8 cellular contexts compared by ENCODE assay signal in the genomic region with DNA sequence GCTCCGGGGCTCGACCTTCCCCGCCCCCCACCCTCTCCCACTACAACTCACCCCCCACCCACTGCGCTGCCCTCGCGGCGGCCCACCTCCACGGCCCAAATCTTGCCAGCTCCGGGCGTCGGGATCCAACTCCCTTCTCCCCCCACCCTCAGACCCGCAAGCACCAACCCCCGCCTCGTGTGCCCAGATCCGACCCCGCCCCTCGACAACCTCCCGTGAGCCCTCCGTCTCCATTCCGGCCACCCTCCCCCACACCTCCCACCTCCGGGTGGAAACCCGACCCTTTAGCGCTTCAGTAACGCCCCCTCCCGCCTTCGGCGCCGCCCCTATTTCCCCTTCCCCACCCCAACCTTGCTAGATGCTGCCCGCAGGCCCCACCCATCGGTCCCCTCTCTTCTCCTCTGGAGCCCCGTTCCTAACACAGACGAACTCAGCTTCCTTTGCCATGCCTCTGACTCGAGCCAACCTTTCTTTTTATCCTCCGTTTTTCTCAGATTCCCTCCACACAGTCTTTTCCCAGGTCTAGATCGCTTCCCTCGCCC. TPM values are rescaled to one million over a fixed set of nuclear protein-coding genes. Genes with fewer than 3 reads are reported as not detected.
DNase-seq lines count a peak whose midpoint lies in the region; ATAC-seq, FAIRE-seq and TF ChIP-seq lines count a peak whose summit lies in the region.

No MANE protein-coding gene starts in this region.

- peak; percentile 72 for FAIRE-seq in HepG2 (lab: Jason Lieb, UNC)

- H3K4me3 ChIP-seq in HepG2 (replicated peaks in 1 of 3; ENCODE audit: insufficient read depth in 1 of 3, low read depth in 2 of 3, low read length in 3 of 3), result peak overlapping the region; percentile 82 to 97 (median 94)

- H4K20me1 ChIP-seq in HepG2 (ENCODE audit: insufficient read depth, low read length), result peaks cover 33% of the 10 kb centered on the region

- in situ Hi-C loops in HepG2 (cut with HindIII; ENCODE audit: extremely low pct_ligation_motif_present, low pct_unique_long_range_greater_than_20kb), result no loop called here

- H3K4me1 Mint-ChIP-seq in activated CD4-positive, alpha-beta T cell treated with anti-CD3 and anti-CD28 coated beads, Interleukin-2, amount 10 ng/mL, durations not matched to agents 7 days and 5 days, result peaks cover 57% of the 10 kb centered on the region

- intact Hi-C loops in HepG2 (cut with micrococcal nuclease; ENCODE audit: unreplicated experiment), result loop anchor here (1.0 kb wide), 1 partner anchor 17 kb away; the partner anchor contains the start of gene ATP5MC1

- peaks cover 63% of the 10 kb centered on the region for H3K4me1 ChIP-seq in HepG2 (ENCODE audit: insufficient read depth, low read length)

- ATAC-seq in GM18867 (IDR thresholded peaks at IDR 0.05; ENCODE audit: unreplicated experiment), result peak; percentile 46
- ATAC-seq in HG03159 (IDR thresholded peaks at IDR 0.05; ENCODE audit: unreplicated experiment), result peak; percentile 39
- peak; percentile 65 for ATAC-seq in HepG2

- no peak overlapping the region for H2AFZ ChIP-seq in HepG2 (ENCODE audit: low read length)

- DNase-seq in NCI-H510A (lab: John Stamatoyannopoulos, UW), result peak; percentile 98
- DNase-seq in activated CD4-positive, alpha-beta T cell treated with anti-CD3 and anti-CD28 coated beads, Interleukin-2, amount 10 ng/mL, durations not matched to agents 7 days and 5 days, result peak; percentile 90
- DNase-seq in dedifferentiated amniotic fluid mesenchymal stem cell (ENCODE audit: extremely low spot score), result peak; percentile 70
- peak; percentile 89 for DNase-seq in HepG2 (ENCODE audit: low spot score)
- peak; percentile 93 for DNase-seq in stimulated activated CD4-positive, alpha-beta T cell treated with anti-CD3 and anti-CD28 coated beads, Interleukin-4, amount 100 ng/mL, for 1 hour

- WGBS in HepG2 (ENCODE audit: low lambda C conversion rate), result 5% methylated on average over 36 of the region's 36 CpGs

- CTCF ChIA-PET in activated CD4-positive, alpha-beta T cell treated with anti-CD3 and anti-CD28 coated beads, Interleukin-2, amount 10 ng/mL, durations not matched to agents 7 days and 5 days (lab: Charles Lee), result no interaction called here
- CTCF ChIA-PET in HepG2 (lab: Yijun Ruan, JAX; ENCODE audit: low intra/inter-chr PET ratio, low total read pairs), result no interaction called here

- peak in 1 of 2 experiments; percentile 55; a peak in 1 of 4 replicates for TF ChIP-seq POLR2A in HepG2 (IDR thresholded peaks at IDR 0.05; ENCODE audit: insufficient read depth in 1 of 2, low read depth in 2 of 2, low read length in 2 of 2)

- TF ChIP-seq EP300 in HepG2 (IDR thresholded peaks at IDR 0.05; ENCODE audit: low read depth in 2 of 2, low read length in 2 of 2) (no peak; a peak in 1 of 4 replicates), HepG2 (CRISPR knock-in tag; IDR thresholded peaks at IDR 0.05; ENCODE audit: borderline replicate concordance) (no peak)

- H3K27me3 Mint-ChIP-seq in activated CD4-positive, alpha-beta T cell treated with anti-CD3 and anti-CD28 coated beads, Interleukin-2, amount 10 ng/mL, durations not matched to agents 7 days and 5 days, result no peaks in the 10 kb centered on the region

- peak overlapping the region; percentile 89 for H3K9ac ChIP-seq in HepG2 (ENCODE audit: insufficient read depth, low read depth, low read length)

- H3K9me3 Mint-ChIP-seq in activated CD4-positive, alpha-beta T cell treated with anti-CD3 and anti-CD28 coated beads, Interleukin-2, amount 10 ng/mL, durations not matched to agents 7 days and 5 days, result no peaks in the 10 kb centered on the region

- TF ChIP-seq CTCF in 22Rv1 (IDR thresholded peaks at IDR 0.05), result no peak
- TF ChIP-seq CTCF in HepG2 (CRISPR knock-in tag; IDR thresholded peaks at IDR 0.05), result no peak

- peak overlapping the region; percentile 92 for H3K4me2 ChIP-seq in HepG2 (ENCODE audit: low read depth, low read length)

- TF ChIP-seq RAD21 in HepG2 (CRISPR knock-in tag; IDR thresholded peaks at IDR 0.05), result no peak

- peak overlapping the region; percentile 97 for H3K4me3 Mint-ChIP-seq in activated CD4-positive, alpha-beta T cell treated with anti-CD3 and anti-CD28 coated beads, Interleukin-2, amount 10 ng/mL, durations not matched to agents 7 days and 5 days

- BruUV-seq in HepG2 (replicated peaks; lab: Mats Ljungman, UMichigan), result no TSS peak

- H3K36me3 ChIP-seq in HepG2 (replicated peaks in 1 of 2; ENCODE audit: control insufficient read depth in 1 of 2, insufficient read depth in 2 of 2, low read length in 2 of 2), result peaks cover 19 to 35% of the 10 kb centered on the region in 2 experiments

- POLR2A ChIA-PET in activated CD4-positive, alpha-beta T cell treated with anti-CD3 and anti-CD28 coated beads, Interleukin-2, amount 10 ng/mL, durations not matched to agents 7 days and 5 days (lab: Charles Lee), result interaction anchor here (0.6 to 1.9 kb wide), 2 partner anchors 15 to 16 kb away, joined by 3 to 7 read pairs; partner anchors contain the start of gene ATP5MC1
- POLR2A ChIA-PET in HepG2 (lab: Yijun Ruan, JAX), result interaction anchor here (0.6 to 9.6 kb wide), 13 partner anchors 9 to 1438 kb away, joined by 3 to 194 read pairs (median 5); partner anchors contain the start of genes ATP5MC1, IGF2BP1, PHB1 and SNF8

- H3K27me3 ChIP-seq in HepG2 (ENCODE audit: control insufficient read depth in 1 of 2, insufficient read depth in 2 of 2, low read length in 2 of 2), result no peaks in the 10 kb centered on the region; a peak in 1 of 5 replicates

- peaks cover 43% of the 10 kb centered on the region for H3K36me3 Mint-ChIP-seq in activated CD4-positive, alpha-beta T cell treated with anti-CD3 and anti-CD28 coated beads, Interleukin-2, amount 10 ng/mL, durations not matched to agents 7 days and 5 days (ENCODE audit: low read depth)

- H3K27ac Mint-ChIP-seq in activated CD4-positive, alpha-beta T cell treated with anti-CD3 and anti-CD28 coated beads, Interleukin-2, amount 10 ng/mL, durations not matched to agents 7 days and 5 days, result peak overlapping the region; percentile 92

- H3K27ac ChIP-seq in 22Rv1 (peak overlapping the region; percentile 91), HepG2 (ENCODE audit: extremely low read length, insufficient read depth, low read length) (peak overlapping the region; percentile 91)

- H3K9me3 ChIP-seq in HepG2 (ENCODE audit: low read length), result no peaks in the 10 kb centered on the region

- peaks cover 47% of the 10 kb centered on the region for H3K79me2 ChIP-seq in HepG2 (ENCODE audit: insufficient read depth, low read length)

RNA-seq across cellular contexts. Expression of gene UBE2Z, which starts 0.7 kb away (rescaled TPM):
- total RNA-seq in activated CD4-positive, alpha-beta T cell treated with anti-CD3 and anti-CD28 coated beads, Interleukin-2, amount 10 ng/mL, durations not matched to agents 7 days and 5 days, result 10 to 100 TPM; 74.5 to 76.5 TPM
- 63.2 and 72.7 TPM in 2 replicates for total RNA-seq in HepG2 (2016; rRNA removed; fragmentation: Illumina TruSeq; extraction: Trizol)
- total RNA-seq in HepG2 (2016; cell fraction: cytosol; rRNA removed; fragmentation: Illumina TruSeq; extraction: Trizol; ENCODE audit: low read depth), result 6.5 and 8.6 TPM in 2 replicates
- total RNA-seq in HepG2 (2016; cell fraction: insoluble cytoplasmic fraction; rRNA removed; fragmentation: Illumina TruSeq; extraction: Trizol), result 64.4 and 70.7 TPM in 2 replicates
- total RNA-seq in HepG2 (2016; cell fraction: membrane; rRNA removed; fragmentation: Illumina TruSeq; extraction: Trizol), result 30.2 and 35.3 TPM in 2 replicates
- total RNA-seq in HepG2 (2016; cell fraction: nucleus; rRNA removed; fragmentation: Illumina TruSeq; extraction: Trizol), result 38.7 and 45.5 TPM in 2 replicates
- polyA plus RNA-seq in HepG2 (2011; rRNA removed), result 114 and 122 TPM in 2 replicates
- polyA plus RNA-seq in HepG2 (2011; cell fraction: cytosol; rRNA removed), result 89.4 and 105 TPM in 2 replicates
- 79.9 and 99.5 TPM in 2 replicates for polyA plus RNA-seq in HepG2 (2011; cell fraction: nucleus; rRNA removed)
- 66.2 and 67.5 TPM in 2 replicates for polyA plus RNA-seq in HepG2 (2012)
- polyA plus RNA-seq in HepG2 (2016; cell fraction: cytosol; fragmentation: Illumina TruSeq; extraction: Trizol; ENCODE audit: low read depth), result 5.4 and 5.9 TPM in 2 replicates
- 90.7 and 94.9 TPM in 2 replicates for polyA plus RNA-seq in HepG2 (2016; cell fraction: insoluble cytoplasmic fraction; fragmentation: Illumina TruSeq; extraction: Trizol; ENCODE audit: low read depth)
- 19.1 and 21.6 TPM in 2 replicates for polyA plus RNA-seq in HepG2 (2016; cell fraction: membrane; fragmentation: Illumina TruSeq; extraction: Trizol; ENCODE audit: low read depth)
- polyA plus RNA-seq in HepG2 (2016; cell fraction: nucleus; fragmentation: Illumina TruSeq; extraction: Trizol; ENCODE audit: insufficient read depth, low read depth), result 66.3 and 76.8 TPM in 2 replicates
- 157 and 173 TPM in 2 replicates for polyA minus RNA-seq in HepG2 (2011; rRNA and poly(A)+ RNA removed; ENCODE audit: low replicate concordance)
- polyA minus RNA-seq in HepG2 (2011; cell fraction: cytosol; rRNA and poly(A)+ RNA removed), result 69.7 and 82.5 TPM in 2 replicates
- polyA minus RNA-seq in HepG2 (2011; cell fraction: nucleus; rRNA and poly(A)+ RNA removed), result 97.2 and 106 TPM in 2 replicates

RNA-seq across cellular contexts. Expression of gene ATP5MC1, which starts 16.3 kb away (rescaled TPM):
- 10 to 100 TPM; 64.1 to 85.5 TPM for total RNA-seq in activated CD4-positive, alpha-beta T cell treated with anti-CD3 and anti-CD28 coated beads, Interleukin-2, amount 10 ng/mL, durations not matched to agents 7 days and 5 days
- total RNA-seq in HepG2 (2016; rRNA removed; fragmentation: Illumina TruSeq; extraction: Trizol), result 206 and 210 TPM in 2 replicates
- total RNA-seq in HepG2 (2016; cell fraction: cytosol; rRNA removed; fragmentation: Illumina TruSeq; extraction: Trizol; ENCODE audit: low read depth), result 62.6 and 97.0 TPM in 2 replicates
- 216 and 223 TPM in 2 replicates for total RNA-seq in HepG2 (2016; cell fraction: insoluble cytoplasmic fraction; rRNA removed; fragmentation: Illumina TruSeq; extraction: Trizol)
- total RNA-seq in HepG2 (2016; cell fraction: membrane; rRNA removed; fragmentation: Illumina TruSeq; extraction: Trizol), result 52.5 and 70.5 TPM in 2 replicates
- 83.0 and 89.8 TPM in 2 replicates for total RNA-seq in HepG2 (2016; cell fraction: nucleus; rRNA removed; fragmentation: Illumina TruSeq; extraction: Trizol)
- 226 and 297 TPM in 2 replicates for polyA plus RNA-seq in HepG2 (2011; rRNA removed)
- 441 and 585 TPM in 2 replicates for polyA plus RNA-seq in HepG2 (2011; cell fraction: cytosol; rRNA removed)
- 85.2 and 126 TPM in 2 replicates for polyA plus RNA-seq in HepG2 (2011; cell fraction: nucleus; rRNA removed)
- polyA plus RNA-seq in HepG2 (2012), result 78.7 and 166 TPM in 2 replicates
- polyA plus RNA-seq in HepG2 (2016; cell fraction: cytosol; fragmentation: Illumina TruSeq; extraction: Trizol; ENCODE audit: low read depth), result 101 and 126 TPM in 2 replicates
- polyA plus RNA-seq in HepG2 (2016; cell fraction: insoluble cytoplasmic fraction; fragmentation: Illumina TruSeq; extraction: Trizol; ENCODE audit: low read depth), result 326 and 350 TPM in 2 replicates
- 65.9 and 83.1 TPM in 2 replicates for polyA plus RNA-seq in HepG2 (2016; cell fraction: membrane; fragmentation: Illumina TruSeq; extraction: Trizol; ENCODE audit: low read depth)
- polyA plus RNA-seq in HepG2 (2016; cell fraction: nucleus; fragmentation: Illumina TruSeq; extraction: Trizol; ENCODE audit: insufficient read depth, low read depth), result 180 and 183 TPM in 2 replicates
- polyA minus RNA-seq in HepG2 (2011; rRNA and poly(A)+ RNA removed; ENCODE audit: low replicate concordance), result 197 and 524 TPM in 2 replicates
- 36.3 and 46.5 TPM in 2 replicates for polyA minus RNA-seq in HepG2 (2011; cell fraction: cytosol; rRNA and poly(A)+ RNA removed)
- 22.3 and 29.0 TPM in 2 replicates for polyA minus RNA-seq in HepG2 (2011; cell fraction: nucleus; rRNA and poly(A)+ RNA removed)

RNA-seq across cellular contexts. Expression of gene SNF8, which starts 35.7 kb away (rescaled TPM):
- total RNA-seq in activated CD4-positive, alpha-beta T cell treated with anti-CD3 and anti-CD28 coated beads, Interleukin-2, amount 10 ng/mL, durations not matched to agents 7 days and 5 days, result 100 to 1,000 TPM in 1 of 2 experiments, 10 to 100 TPM in 1; 73.0 to 101 TPM
- 152 and 153 TPM in 2 replicates for total RNA-seq in HepG2 (2016; rRNA removed; fragmentation: Illumina TruSeq; extraction: Trizol)
- 379 and 415 TPM in 2 replicates for total RNA-seq in HepG2 (2016; cell fraction: cytosol; rRNA removed; fragmentation: Illumina TruSeq; extraction: Trizol; ENCODE audit: low read depth)
- total RNA-seq in HepG2 (2016; cell fraction: insoluble cytoplasmic fraction; rRNA removed; fragmentation: Illumina TruSeq; extraction: Trizol), result 132 and 156 TPM in 2 replicates
- 389 and 390 TPM in 2 replicates for total RNA-seq in HepG2 (2016; cell fraction: membrane; rRNA removed; fragmentation: Illumina TruSeq; extraction: Trizol)
- 78.5 and 80.0 TPM in 2 replicates for total RNA-seq in HepG2 (2016; cell fraction: nucleus; rRNA removed; fragmentation: Illumina TruSeq; extraction: Trizol)
- 98.6 and 114 TPM in 2 replicates for polyA plus RNA-seq in HepG2 (2011; rRNA removed)
- 124 and 143 TPM in 2 replicates for polyA plus RNA-seq in HepG2 (2011; cell fraction: cytosol; rRNA removed)
- 64.9 and 71.3 TPM in 2 replicates for polyA plus RNA-seq in HepG2 (2011; cell fraction: nucleus; rRNA removed)
- polyA plus RNA-seq in HepG2 (2012), result 70.9 and 75.1 TPM in 2 replicates
- 660 and 736 TPM in 2 replicates for polyA plus RNA-seq in HepG2 (2016; cell fraction: cytosol; fragmentation: Illumina TruSeq; extraction: Trizol; ENCODE audit: low read depth)
- polyA plus RNA-seq in HepG2 (2016; cell fraction: insoluble cytoplasmic fraction; fragmentation: Illumina TruSeq; extraction: Trizol; ENCODE audit: low read depth), result 201 and 220 TPM in 2 replicates
- 492 and 571 TPM in 2 replicates for polyA plus RNA-seq in HepG2 (2016; cell fraction: membrane; fragmentation: Illumina TruSeq; extraction: Trizol; ENCODE audit: low read depth)
- polyA plus RNA-seq in HepG2 (2016; cell fraction: nucleus; fragmentation: Illumina TruSeq; extraction: Trizol; ENCODE audit: insufficient read depth, low read depth), result 195 and 196 TPM in 2 replicates
- polyA minus RNA-seq in HepG2 (2011; rRNA and poly(A)+ RNA removed; ENCODE audit: low replicate concordance), result 77.3 and 128 TPM in 2 replicates
- 24.9 and 39.6 TPM in 2 replicates for polyA minus RNA-seq in HepG2 (2011; cell fraction: cytosol; rRNA and poly(A)+ RNA removed)
- 26.7 and 37.0 TPM in 2 replicates for polyA minus RNA-seq in HepG2 (2011; cell fraction: nucleus; rRNA and poly(A)+ RNA removed)

RNA-seq across cellular contexts. Expression of gene GIP, which starts 59.5 kb away (rescaled TPM):
- total RNA-seq in activated CD4-positive, alpha-beta T cell treated with anti-CD3 and anti-CD28 coated beads, Interleukin-2, amount 10 ng/mL, durations not matched to agents 7 days and 5 days, result not detected
- 0.73 TPM in 1 of 2 replicates, not detected in the other for total RNA-seq in HepG2 (2016; rRNA removed; fragmentation: Illumina TruSeq; extraction: Trizol)
- 0.71 and 1.1 TPM in 2 replicates for total RNA-seq in HepG2 (2016; cell fraction: cytosol; rRNA removed; fragmentation: Illumina TruSeq; extraction: Trizol; ENCODE audit: low read depth)
- total RNA-seq in HepG2 (2016; cell fraction: insoluble cytoplasmic fraction; rRNA removed; fragmentation: Illumina TruSeq; extraction: Trizol), result 0.39 and 0.52 TPM in 2 replicates
- 0.38 and 0.46 TPM in 2 replicates for total RNA-seq in HepG2 (2016; cell fraction: membrane; rRNA removed; fragmentation: Illumina TruSeq; extraction: Trizol)
- total RNA-seq in HepG2 (2016; cell fraction: nucleus; rRNA removed; fragmentation: Illumina TruSeq; extraction: Trizol), result not detected in 2 replicates
- polyA plus RNA-seq in HepG2 (2011; rRNA removed), result 0.55 and 0.70 TPM in 2 replicates
- polyA plus RNA-seq in HepG2 (2011; cell fraction: cytosol; rRNA removed), result 0.20 TPM in 1 of 2 replicates, not detected in the other
- not detected in 2 replicates for polyA plus RNA-seq in HepG2 (2011; cell fraction: nucleus; rRNA removed)
- polyA plus RNA-seq in HepG2 (2012), result 0.56 TPM in 1 of 2 replicates, not detected in the other
- polyA plus RNA-seq in HepG2 (2016; cell fraction: cytosol; fragmentation: Illumina TruSeq; extraction: Trizol; ENCODE audit: low read depth), result 1.2 and 2.0 TPM in 2 replicates
- polyA plus RNA-seq in HepG2 (2016; cell fraction: insoluble cytoplasmic fraction; fragmentation: Illumina TruSeq; extraction: Trizol; ENCODE audit: low read depth), result 0.86 TPM in 1 of 2 replicates, not detected in the other
- 0.58 and 0.61 TPM in 2 replicates for polyA plus RNA-seq in HepG2 (2016; cell fraction: membrane; fragmentation: Illumina TruSeq; extraction: Trizol; ENCODE audit: low read depth)
- not detected in 2 replicates for polyA plus RNA-seq in HepG2 (2016; cell fraction: nucleus; fragmentation: Illumina TruSeq; extraction: Trizol; ENCODE audit: insufficient read depth, low read depth)
- not detected in 2 replicates for polyA minus RNA-seq in HepG2 (2011; rRNA and poly(A)+ RNA removed; ENCODE audit: low replicate concordance)
- not detected in 2 replicates for polyA minus RNA-seq in HepG2 (2011; cell fraction: cytosol; rRNA and poly(A)+ RNA removed)
- not detected in 2 replicates for polyA minus RNA-seq in HepG2 (2011; cell fraction: nucleus; rRNA and poly(A)+ RNA removed)

Comparison
In these comparisons a context has a peak if more than half of its experiments do, and no peak if none do; other contexts are left out.
1. Peak in every context shown above with its lines: DNase-seq, ATAC-seq, H3K4me3 ChIP-seq and H3K27ac ChIP-seq.